In the genomic region with DNA sequence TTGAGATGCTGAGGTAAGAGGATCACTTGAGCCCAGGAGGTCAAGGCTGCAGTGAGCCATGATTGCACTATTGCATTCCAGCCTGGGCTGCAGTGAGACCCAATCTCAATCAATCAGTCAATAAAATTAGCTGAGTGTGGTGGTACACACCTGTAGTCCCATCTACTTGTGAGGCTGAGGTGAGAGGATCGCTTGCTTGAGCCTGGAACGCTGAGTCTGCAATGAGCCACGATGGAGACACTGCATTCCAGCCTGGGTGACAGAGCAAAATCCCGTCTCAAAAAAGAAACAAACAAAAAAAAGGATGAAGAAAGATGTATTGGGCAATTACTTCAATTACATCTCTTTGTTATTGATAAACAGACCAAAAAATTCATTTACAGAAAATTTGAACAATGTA, we compare ENCODE assay signal across 22 cellular contexts. TPM values are rescaled to one million over a fixed set of nuclear protein-coding genes. Genes with fewer than 3 reads are reported as not detected.
DNase-seq lines count a peak whose midpoint lies in the region; ATAC-seq and TF ChIP-seq lines count a peak whose summit lies in the region.
"Had no signal": no experiment of that assay in that cellular context is flagged by ENCODE, and none has a peak within 500 bp of the region (broad histone marks: within the 10 kb centered on the region; RNA-seq: fewer than 3 reads in every experiment).

No MANE protein-coding gene starts in this region.

- H2AFZ ChIP-seq in GM23248, result no peak overlapping the region
- H2AFZ ChIP-seq: GM23338 had no signal

- peaks cover 85% of the 10 kb centered on the region for H3K36me3 Mint-ChIP-seq in activated CD4-positive, alpha-beta T cell treated with anti-CD3 and anti-CD28 coated beads, Interleukin-2, amount 10 ng/mL, durations not matched to agents 7 days and 5 days (ENCODE audit: low read depth)
- H3K36me3 Mint-ChIP-seq in CD4-positive, alpha-beta T cell (ENCODE audit: low read depth), result peaks cover 89% of the 10 kb centered on the region
- H3K36me3 Mint-ChIP-seq in T-helper 17 cell (ENCODE audit: low read depth) (peaks cover 14% of the 10 kb centered on the region), endothelial cell (ENCODE audit: low read depth, unreplicated experiment) (peaks cover 53% of the 10 kb centered on the region)
- peaks cover 16 to 74% (median 47%) of the 10 kb centered on the region in 3 donors for H3K36me3 Mint-ChIP-seq in naive thymus-derived CD8-positive, alpha-beta T cell

- peaks cover 57% of the 10 kb centered on the region for H3F3A ChIP-seq in GM23248 (ENCODE audit: insufficient read depth)

- H3K4me1 ChIP-seq in GM23248 (ENCODE audit: insufficient read depth), result peaks cover 23% of the 10 kb centered on the region

- peaks cover 7% of the 10 kb centered on the region for H3K9me3 ChIP-seq in CD4-positive, alpha-beta T cell (ENCODE audit: control insufficient read depth, low read length)
- H3K9me3 ChIP-seq in T-helper 17 cell (ENCODE audit: control insufficient read depth, low read length, poor library complexity, severe bottlenecking) (peaks cover 4% of the 10 kb centered on the region), GM23248 (ENCODE audit: low read depth) (no peaks in the 10 kb centered on the region)

- H3K9me2 ChIP-seq in GM23248 (ENCODE audit: insufficient read depth), result no peaks in the 10 kb centered on the region

- intact Hi-C loops in CD4-positive, alpha-beta T cell (cut with DNase I, micrococcal nuclease), result loop anchor here in 1 of 2 experiments (5.0 kb wide), 1 partner anchor 45 kb away; no protein-coding TSS in a partner anchor

- ATAC-seq in CD4-positive, alpha-beta T cell (ENCODE audit: poor library complexity), result no peak
- no peak for ATAC-seq in T-helper 17 cell
- no peak for ATAC-seq in naive thymus-derived CD8-positive, alpha-beta T cell
- ATAC-seq: GM12878, GM23338, PC-3 had no signal

- H3K27ac Mint-ChIP-seq in activated CD4-positive, alpha-beta T cell treated with anti-CD3 and anti-CD28 coated beads, Interleukin-2, amount 10 ng/mL, durations not matched to agents 7 days and 5 days, result peak overlapping the region; percentile 76
- H3K27ac Mint-ChIP-seq in CD4-positive, alpha-beta T cell, result peak overlapping the region; percentile 92
- H3K27ac Mint-ChIP-seq in T-helper 17 cell, result peak overlapping the region; percentile 91
- peak overlapping the region; percentile 24 to 99 (median 78) for H3K27ac Mint-ChIP-seq in naive thymus-derived CD8-positive, alpha-beta T cell
- H3K27ac Mint-ChIP-seq in endothelial cell (ENCODE audit: unreplicated experiment), result no peak overlapping the region
- H3K27ac Mint-ChIP-seq: GM23338 had no signal

- POLR2A ChIA-PET in activated CD4-positive, alpha-beta T cell treated with anti-CD3 and anti-CD28 coated beads, Interleukin-2, amount 10 ng/mL, durations not matched to agents 7 days and 5 days (lab: Charles Lee), result no interaction called here
- POLR2A ChIA-PET in CD4-positive, alpha-beta T cell (lab: Charles Lee), result no interaction called here
- POLR2A ChIA-PET in naive thymus-derived CD8-positive, alpha-beta T cell (lab: Charles Lee), result interaction anchor here (0.7 to 16.8 kb wide), 2 partner anchors 10 to 63 kb away, joined by 3 to 796 read pairs; no protein-coding TSS in a partner anchor

- peaks cover 87% of the 10 kb centered on the region for H3K79me2 ChIP-seq in GM23248 (ENCODE audit: insufficient read depth)

- WGBS in GM23248 (ENCODE audit: low coverage in 1 of 2, low lambda C conversion rate in 2 of 2, missing lambda C conversion rate in 2 of 2), 2 experiments, result 95% methylated on average over 4 of the region's 4 CpGs

- TF ChIP-seq CTCF in CD4-positive, alpha-beta T cell (IDR thresholded peaks at IDR 0.05), result no peak
- no peak for TF ChIP-seq CTCF in endothelial cell (IDR thresholded peaks at IDR 0.05; ENCODE audit: unreplicated experiment)

- no peak overlapping the region for H3K27ac ChIP-seq in CD4-positive, alpha-beta T cell (ENCODE audit: low read depth, low read length)
- no peak overlapping the region for H3K27ac ChIP-seq in GM23248
- H3K27ac ChIP-seq: 22Rv1 had no signal

- DNase-seq in activated CD4-positive, alpha-beta T cell treated with anti-CD3 and anti-CD28 coated beads, Interleukin-2, amount 10 ng/mL, durations not matched to agents 7 days and 5 days, result no peak
- DNase-seq in activated CD4-positive, alpha-beta T cell treated with anti-CD3 and anti-CD28 coated beads, Interleukin-2, amount 50 U/mL, for 1 hour, result no peak
- DNase-seq in CD4-positive, alpha-beta T cell, result no peak
- DNase-seq in T-helper 17 cell (no peak), GM23248 (no peak), cerebellum (ENCODE audit: low spot score) (no peak), endothelial cell (ENCODE audit: low spot score) (no peak)
- no peak for DNase-seq in naive thymus-derived CD8-positive, alpha-beta T cell
- DNase-seq: DMS53, EL, HCEC 1CT, KBM-7, NCI-H1105, NCI-H1694, NCI-H510A, NCI-H774, PC-3, RPMI8226 had no signal

- peaks cover 53% of the 10 kb centered on the region for H3K36me3 ChIP-seq in GM23248 (ENCODE audit: low read depth)

- H3K4me3 ChIP-seq in GM23248, result no peak overlapping the region
- H3K4me3 ChIP-seq: GM12878, GM23338 had no signal

- H3K9ac ChIP-seq in GM23248, result no peak overlapping the region

- CTCF ChIA-PET in activated CD4-positive, alpha-beta T cell treated with anti-CD3 and anti-CD28 coated beads, Interleukin-2, amount 10 ng/mL, durations not matched to agents 7 days and 5 days (lab: Charles Lee), result interaction anchor here (0.9 to 1.1 kb wide), 2 partner anchors 10 to 184 kb away, joined by 3 to 4 read pairs; no protein-coding TSS in a partner anchor
- CTCF ChIA-PET in CD4-positive, alpha-beta T cell (lab: Charles Lee), result no interaction called here

- no peaks in the 10 kb centered on the region for H3K27me3 ChIP-seq in CD4-positive, alpha-beta T cell (ENCODE audit: control insufficient read depth, insufficient read depth, low read length)
- no peaks in the 10 kb centered on the region for H3K27me3 ChIP-seq in GM23248 (replicated peaks; ENCODE audit: insufficient read depth)

- peaks cover 10% of the 10 kb centered on the region for H3K9me3 Mint-ChIP-seq in activated CD4-positive, alpha-beta T cell treated with anti-CD3 and anti-CD28 coated beads, Interleukin-2, amount 10 ng/mL, durations not matched to agents 7 days and 5 days
- peaks cover 6% of the 10 kb centered on the region for H3K9me3 Mint-ChIP-seq in CD4-positive, alpha-beta T cell
- peaks cover 5 to 15% (median 10%) of the 10 kb centered on the region in 9 donors for H3K9me3 Mint-ChIP-seq in naive thymus-derived CD8-positive, alpha-beta T cell
- no peaks in the 10 kb centered on the region for H3K9me3 Mint-ChIP-seq in endothelial cell (ENCODE audit: unreplicated experiment)

- in situ Hi-C loops in GM23248 (cut with MboI), result loop anchor here (10.0 kb wide), 1 partner anchor 63 kb away; no protein-coding TSS in a partner anchor

- no peaks in the 10 kb centered on the region for H3K27me3 Mint-ChIP-seq in activated CD4-positive, alpha-beta T cell treated with anti-CD3 and anti-CD28 coated beads, Interleukin-2, amount 10 ng/mL, durations not matched to agents 7 days and 5 days
- no peaks in the 10 kb centered on the region for H3K27me3 Mint-ChIP-seq in CD4-positive, alpha-beta T cell
- H3K27me3 Mint-ChIP-seq in T-helper 17 cell (no peaks in the 10 kb centered on the region), endothelial cell (ENCODE audit: unreplicated experiment) (peaks cover 4% of the 10 kb centered on the region)
- no peaks in the 10 kb centered on the region for H3K27me3 Mint-ChIP-seq in naive thymus-derived CD8-positive, alpha-beta T cell

- no peak overlapping the region for H3K4me2 ChIP-seq in GM23248 (ENCODE audit: unreplicated experiment)
- H3K4me2 ChIP-seq: GM23338 had no signal

- no peak overlapping the region for H3K4me3 Mint-ChIP-seq in activated CD4-positive, alpha-beta T cell treated with anti-CD3 and anti-CD28 coated beads, Interleukin-2, amount 10 ng/mL, durations not matched to agents 7 days and 5 days
- no peak overlapping the region for H3K4me3 Mint-ChIP-seq in CD4-positive, alpha-beta T cell
- H3K4me3 Mint-ChIP-seq in T-helper 17 cell, result no peak overlapping the region
- no peak overlapping the region for H3K4me3 Mint-ChIP-seq in naive thymus-derived CD8-positive, alpha-beta T cell
- H3K4me3 Mint-ChIP-seq in endothelial cell (ENCODE audit: unreplicated experiment), result no peak overlapping the region
- H3K4me3 Mint-ChIP-seq: CD14-positive monocyte, GM23338 had no signal

- H3K4me1 Mint-ChIP-seq in activated CD4-positive, alpha-beta T cell treated with anti-CD3 and anti-CD28 coated beads, Interleukin-2, amount 10 ng/mL, durations not matched to agents 7 days and 5 days, result peaks cover 86% of the 10 kb centered on the region
- H3K4me1 Mint-ChIP-seq in CD4-positive, alpha-beta T cell (ENCODE audit: low read depth), result peaks cover 74% of the 10 kb centered on the region
- H3K4me1 Mint-ChIP-seq in T-helper 17 cell, result peaks cover 45% of the 10 kb centered on the region
- H3K4me1 Mint-ChIP-seq in naive thymus-derived CD8-positive, alpha-beta T cell, result peaks cover 34 to 82% (median 80%) of the 10 kb centered on the region in 4 donors
- H3K4me1 Mint-ChIP-seq in endothelial cell (ENCODE audit: unreplicated experiment), result peaks cover 9% of the 10 kb centered on the region
- H3K4me1 Mint-ChIP-seq: GM23338 had no signal

- H4K20me1 ChIP-seq in GM23248 (ENCODE audit: insufficient read depth), result no peaks in the 10 kb centered on the region

RNA-seq across cellular contexts. Expression of gene MED15, which starts 54.5 kb away (rescaled TPM):
- total RNA-seq in activated CD4-positive, alpha-beta T cell treated with anti-CD3 and anti-CD28 coated beads, Interleukin-2, amount 10 ng/mL, durations not matched to agents 7 days and 5 days, result 100 to 1,000 TPM; 141 to 182 TPM
- total RNA-seq in CD4-positive, alpha-beta T cell, result 100 to 1,000 TPM; 181 to 191 TPM
- total RNA-seq in T-helper 17 cell, result 100 to 1,000 TPM; 207 to 251 TPM
- total RNA-seq in naive thymus-derived CD8-positive, alpha-beta T cell, result 100 to 1,000 TPM; 308 to 327 TPM
- polyA plus RNA-seq in naive thymus-derived CD8-positive, alpha-beta T cell, result 10 to 100 TPM; 25.4 to 85.2 (median 38.2) TPM
- total RNA-seq in GM23248 (2014; rRNA removed; shearing (Covaris generic)), result 40.0 and 40.2 TPM in 2 replicates
- 69.4 and 69.7 TPM in 2 replicates for polyA plus RNA-seq in GM23248 (2016; fragmentation: Nextera tagmentation; extraction: Ambion mirVana)
- 36.7 TPM for total RNA-seq in cerebellum
- 165 TPM for total RNA-seq in endothelial cell (ENCODE audit: unreplicated experiment)
